Comparison of ENCODE assay signal across 6 cellular contexts in the genomic region with DNA sequence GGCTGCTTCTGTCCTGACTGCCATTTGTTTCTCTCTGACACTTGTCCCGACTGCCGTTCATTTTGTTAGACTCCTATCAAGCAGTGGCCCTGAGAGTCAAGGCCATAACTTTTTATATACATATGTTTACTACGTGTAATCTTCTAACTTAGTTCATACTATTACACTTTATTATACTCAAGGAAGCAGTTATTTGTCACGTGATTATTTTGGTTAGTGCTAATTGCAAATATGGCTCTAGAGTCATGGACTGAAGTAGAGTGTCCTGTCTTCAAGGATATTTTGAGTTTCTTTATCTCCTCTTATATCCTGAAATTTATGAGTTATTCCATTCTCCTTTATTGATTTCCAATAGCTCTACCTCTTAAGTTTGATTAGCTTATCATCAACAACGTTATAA.
"Had no signal": no experiment of that assay in that cellular context is flagged by ENCODE, and none has a peak within 500 bp of the region (broad histone marks: within the 10 kb centered on the region; RNA-seq: fewer than 3 reads in every experiment).

No MANE protein-coding gene starts in this region.

- H3K4me2 ChIP-seq: KMS-11 had no signal

- H3K9ac ChIP-seq: KMS-11 had no signal

- H3K27ac ChIP-seq: HL-60, KMS-11 had no signal

- FAIRE-seq: HTR-8/SVneo had no signal

- DNase-seq: IMR-90, KBM-7, KG1 had no signal
